ENCODE assay signal across 10 cellular contexts in the genomic region with DNA sequence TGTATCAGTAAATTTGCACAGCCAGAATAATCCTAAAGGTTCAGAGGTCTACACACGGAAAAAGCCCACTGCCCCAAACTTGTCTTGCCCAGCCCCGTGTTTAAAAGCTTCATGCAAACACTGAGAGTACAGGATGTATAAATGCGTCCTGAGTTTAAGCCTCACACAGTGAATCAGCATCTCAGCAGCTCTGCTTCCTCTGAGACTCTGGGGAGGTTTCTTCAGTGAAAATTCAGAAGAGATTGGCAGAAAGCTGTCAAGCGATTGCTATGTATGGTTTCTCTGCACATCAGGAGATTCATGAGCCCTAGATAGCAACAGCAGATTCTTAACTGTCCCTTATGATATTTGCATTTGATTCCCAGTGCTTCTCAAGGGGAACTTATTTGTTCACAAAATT. TPM values are rescaled to one million over a fixed set of nuclear protein-coding genes. Genes with fewer than 3 reads are reported as not detected.
DNase-seq lines count a peak whose midpoint lies in the region; ATAC-seq and TF ChIP-seq lines count a peak whose summit lies in the region.
"Had no signal": no experiment of that assay in that cellular context is flagged by ENCODE, and none has a peak within 500 bp of the region (broad histone marks: within the 10 kb centered on the region; RNA-seq: fewer than 3 reads in every experiment).

No MANE protein-coding gene starts in this region.

- no peak overlapping the region for H2AFZ ChIP-seq in trophoblast cell (ENCODE audit: insufficient read depth, low read length, poor library complexity)

- H3K4me3 ChIP-seq in astrocyte of the spinal cord (ENCODE audit: low read depth, low read length) (no peak overlapping the region), lower lobe of right lung (no peak overlapping the region), trophoblast cell (ENCODE audit: low read depth, low read length) (no peak overlapping the region)
- H3K4me3 ChIP-seq: testis had no signal

- H3K4ac ChIP-seq in trophoblast cell (ENCODE audit: low read depth, low read length) = no peak overlapping the region

- peaks cover 29% of the 10 kb centered on the region for H3K4me1 Mint-ChIP-seq in CD14-positive monocyte

- H4K91ac ChIP-seq in trophoblast cell (ENCODE audit: low read depth, low read length) = no peak overlapping the region

- H3K4me2 ChIP-seq in trophoblast cell (ENCODE audit: low read length) = no peak overlapping the region

- H3K36me3 ChIP-seq in lower lobe of right lung (no peaks in the 10 kb centered on the region), trophoblast cell (ENCODE audit: control insufficient read depth in 1 of 2, insufficient read depth in 2 of 2, low read length in 2 of 2) (no peaks in the 10 kb centered on the region)

- H3K9ac ChIP-seq in trophoblast cell (ENCODE audit: low read length) = no peak overlapping the region

- no peaks in the 10 kb centered on the region for H3K36me3 Mint-ChIP-seq in CD14-positive monocyte

- DNase-seq in CD14-positive monocyte (ENCODE audit: low spot score) = no peak
- DNase-seq in LHCN-M2 (ENCODE audit: low read depth) = peak; percentile 46
- peak; percentile 46 for DNase-seq in astrocyte of the spinal cord (ENCODE audit: low read depth, low spot score)
- DNase-seq in lower lobe of right lung = no peak
- no peak for DNase-seq in stimulated activated CD4-positive, alpha-beta T cell treated with anti-CD3 and anti-CD28 coated beads, Interleukin-4, amount 100 ng/mL, for 24 hours
- no peak for DNase-seq in ecto neural progenitor cell (ENCODE audit: low spot score)
- DNase-seq in trophoblast cell = no peak

- ATAC-seq in lower lobe of right lung = no peak
- ATAC-seq in HG02610 (IDR thresholded peaks at IDR 0.05; ENCODE audit: unreplicated experiment) = no peak
- ATAC-seq: sciatic nerve had no signal

- in situ Hi-C loops in astrocyte of the spinal cord (cut with HindIII; ENCODE audit: low sequenced_read_pairs) = no loop called here

- H3K14ac ChIP-seq in trophoblast cell (ENCODE audit: low read length) = no peak overlapping the region

- no peak overlapping the region for H2BK120ac ChIP-seq in trophoblast cell (ENCODE audit: insufficient read depth, low read length, poor library complexity)

- no peak overlapping the region for H4K12ac ChIP-seq in trophoblast cell (ENCODE audit: low read depth, low read length)

- no peak overlapping the region for H2AK5ac ChIP-seq in trophoblast cell (ENCODE audit: low read length)

- no peak overlapping the region for H2BK12ac ChIP-seq in trophoblast cell (ENCODE audit: low read length)

- peak overlapping the region; percentile 36 for H3K27ac ChIP-seq in lower lobe of right lung
- H3K27ac ChIP-seq in trophoblast cell (ENCODE audit: low read depth, low read length) = no peak overlapping the region
- H3K27ac ChIP-seq: testis had no signal

- H3K79me2 ChIP-seq in trophoblast cell (ENCODE audit: control insufficient read depth, insufficient read depth, low read length, poor library complexity) = no peaks in the 10 kb centered on the region

- no CpG with 5 or more reads among the region's 4 CpGs for WGBS in trophoblast cell (ENCODE audit: extremely low coverage, insufficient coverage, insufficient read length)

- no peak overlapping the region for H4K8ac ChIP-seq in trophoblast cell (ENCODE audit: low read depth, low read length)

- no peak overlapping the region for H3K23ac ChIP-seq in trophoblast cell (ENCODE audit: low read length)

- no peak overlapping the region for H3K18ac ChIP-seq in trophoblast cell (ENCODE audit: low read length)

- TF ChIP-seq CTCF in CD14-positive monocyte (IDR thresholded peaks at IDR 0.05) (no peak), astrocyte of the spinal cord (IDR thresholded peaks at IDR 0.05; ENCODE audit: low read depth, low read length) (no peak), lower lobe of right lung (IDR thresholded peaks at IDR 0.05) (no peak)

- no peaks in the 10 kb centered on the region for H3K79me1 ChIP-seq in trophoblast cell (ENCODE audit: low read length)

- no peak overlapping the region for H2BK5ac ChIP-seq in trophoblast cell (ENCODE audit: low read depth, low read length, poor library complexity)

- peak overlapping the region; percentile 67 to 88 for H3K4me3 Mint-ChIP-seq in CD14-positive monocyte

- H3K27me3 ChIP-seq in lower lobe of right lung (ENCODE audit: low read depth) (peaks cover 7% of the 10 kb centered on the region), trophoblast cell (ENCODE audit: insufficient read depth, low read length) (no peaks in the 10 kb centered on the region)
- H3K27me3 ChIP-seq: testis had no signal

- peaks cover 39% of the 10 kb centered on the region for H3K4me1 ChIP-seq in lower lobe of right lung
- peaks cover 14 to 15% of the 10 kb centered on the region in 2 experiments for H3K4me1 ChIP-seq in trophoblast cell (ENCODE audit: control insufficient read depth in 1 of 2, insufficient read depth in 2 of 2, low read length in 2 of 2)

- intact Hi-C loops in CD14-positive monocyte (cut with micrococcal nuclease) (no loop called here), lower lobe of right lung (cut with DNase I) (no loop called here)

- H3K9me3 ChIP-seq in lower lobe of right lung (no peaks in the 10 kb centered on the region), trophoblast cell (ENCODE audit: insufficient read depth, low read depth, low read length) (peaks cover 2% of the 10 kb centered on the region)
- H3K9me3 ChIP-seq: testis had no signal

- H3K27ac Mint-ChIP-seq in CD14-positive monocyte = peak overlapping the region in 2 of 7 donors; percentile 11 to 38

- peaks cover 0 to 4% (median 0%) of the 10 kb centered on the region in 3 donors for H3K27me3 Mint-ChIP-seq in CD14-positive monocyte (ENCODE audit: low read depth in 3 of 3)

- H3K9me3 Mint-ChIP-seq in CD14-positive monocyte = peaks cover 0 to 3% (median 0%) of the 10 kb centered on the region in 7 donors

RNA-seq across cellular contexts. Expression of a gene that starts 27.1 kb away (rescaled TPM):
- polyA plus RNA-seq in CD14-positive monocyte = under 1 TPM; 0.28 to 0.35 TPM
- not detected in 2 replicates for total RNA-seq in LHCN-M2 (2014; rRNA removed)
- 0.18 TPM for polyA plus RNA-seq in LHCN-M2 (2012)
- total RNA-seq in lower lobe of right lung = 17.8 TPM
- polyA plus RNA-seq in trophoblast cell (2013) = 0.12 and 0.29 TPM in 2 replicates

Comparison
In these comparisons a context has a peak if more than half of its experiments do, and no peak if none do; other contexts are left out.
1. DNase-seq: peak in LHCN-M2 (single experiment) and astrocyte of the spinal cord (single experiment); none in CD14-positive monocyte (single experiment), lower lobe of right lung (single experiment), stimulated activated CD4-positive, alpha-beta T cell treated with anti-CD3 and anti-CD28 coated beads, Interleukin-4, amount 100 ng/mL, for 24 hours (single experiment), ecto neural progenitor cell (single experiment) and trophoblast cell (0 of 2).
2. RNA of a gene that starts 27.1 kb away (total RNA-seq): 17.8 TPM in lower lobe of right lung (single experiment); not detected in LHCN-M2; every median in the first group is over 10 times any median in the second.